25 cellular contexts compared by ENCODE assay signal in the genomic region with DNA sequence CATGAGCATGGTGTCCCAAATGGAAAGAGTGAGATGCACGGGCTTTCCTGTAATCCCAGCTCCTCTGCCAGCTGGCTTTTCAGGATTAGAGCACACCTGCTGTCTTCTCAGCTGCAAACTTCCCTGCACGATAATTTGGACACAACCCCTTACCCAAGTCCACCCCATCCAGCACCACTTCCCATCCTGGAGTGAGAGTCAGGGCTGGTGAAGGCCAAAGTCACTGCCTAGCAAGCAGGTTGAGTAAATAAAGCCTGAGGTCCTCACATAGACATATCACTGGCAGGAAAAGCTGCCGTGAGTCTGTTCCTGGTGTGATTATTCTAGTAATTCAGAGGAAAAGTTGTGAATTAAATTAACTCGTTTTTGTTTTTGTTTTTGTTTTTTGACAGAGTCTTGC.
DNase-seq lines count a peak whose midpoint lies in the region; ATAC-seq, FAIRE-seq and TF ChIP-seq lines count a peak whose summit lies in the region.
"Had no signal": no experiment of that assay in that cellular context is flagged by ENCODE, and none has a peak within 500 bp of the region (broad histone marks: within the 10 kb centered on the region; RNA-seq: fewer than 3 reads in every experiment).

No MANE protein-coding gene starts in this region.

- no peak overlapping the region for H3K27ac ChIP-seq in HepG2 (ENCODE audit: extremely low read length, insufficient read depth, low read length)
- H3K27ac ChIP-seq in right lobe of liver: no peak overlapping the region
- no peak overlapping the region for H3K27ac ChIP-seq in SJCRH30
- no peak overlapping the region for H3K27ac ChIP-seq in pancreas
- H3K27ac ChIP-seq: A549; BLaER1 treated with 17β-estradiol and CSF1 and Interleukin-3, amounts not matched to agents 10 nM and 100 nM had no signal

- ATAC-seq in HepG2: peak; percentile 65
- ATAC-seq in right lobe of liver: no peak
- peak; percentile 71 to 94 (median 88) for ATAC-seq in pancreas
- no peak for ATAC-seq in GM21825 (IDR thresholded peaks at IDR 0.05; ENCODE audit: unreplicated experiment)
- ATAC-seq in GM18519 (IDR thresholded peaks at IDR 0.05; ENCODE audit: low FRiP score, unreplicated experiment): no peak
- ATAC-seq: A549 had no signal

- TF ChIP-seq CTCF in HepG2 (CRISPR knock-in tag; IDR thresholded peaks at IDR 0.05) (no peak), right lobe of liver (IDR thresholded peaks at IDR 0.05) (no peak), pancreas (IDR thresholded peaks at IDR 0.05) (no peak)

- no peaks in the 10 kb centered on the region for H4K20me1 ChIP-seq in HepG2 (ENCODE audit: insufficient read depth, low read length)

- no peak for TF ChIP-seq POLR2A in HepG2 (IDR thresholded peaks at IDR 0.05; ENCODE audit: insufficient read depth in 1 of 2, low read depth in 2 of 2, low read length in 2 of 2)
- TF ChIP-seq POLR2A in right lobe of liver (IDR thresholded peaks at IDR 0.05): no peak

- no TSS peak for BruUV-seq in HepG2 (replicated peaks; lab: Mats Ljungman, UMichigan)

- no peak overlapping the region for H3K4me2 ChIP-seq in HepG2 (ENCODE audit: low read depth, low read length)
- H3K4me2 ChIP-seq: A549; BLaER1 treated with 17β-estradiol and CSF1 and Interleukin-3, amounts not matched to agents 10 nM and 100 nM had no signal

- no peak overlapping the region for H2AFZ ChIP-seq in HepG2 (ENCODE audit: low read length)

- H3K4me3 ChIP-seq in HepG2 (replicated peaks in 1 of 3; ENCODE audit: insufficient read depth in 1 of 3, low read depth in 2 of 3, low read length in 3 of 3) (no peak overlapping the region), right lobe of liver (no peak overlapping the region), SJCRH30 (no peak overlapping the region), pancreas (no peak overlapping the region)
- H3K4me3 ChIP-seq: A549; BLaER1 treated with 17β-estradiol and CSF1 and Interleukin-3, amounts not matched to agents 10 nM and 100 nM; HAP-1 had no signal

- no peaks in the 10 kb centered on the region for H3K9me3 ChIP-seq in HepG2 (ENCODE audit: low read length)
- no peaks in the 10 kb centered on the region for H3K9me3 ChIP-seq in right lobe of liver
- H3K9me3 ChIP-seq in SJCRH30 (replicated peaks): no peaks in the 10 kb centered on the region
- no peaks in the 10 kb centered on the region for H3K9me3 ChIP-seq in pancreas
- H3K9me3 ChIP-seq: A549, BE2C, HAP-1 had no signal

- H3K79me2 ChIP-seq in HepG2 (ENCODE audit: insufficient read depth, low read length): no peaks in the 10 kb centered on the region

- TF ChIP-seq EP300 in HepG2 (IDR thresholded peaks at IDR 0.05; ENCODE audit: low read depth in 2 of 2, low read length in 2 of 2): no peak
- no peak for TF ChIP-seq EP300 in HepG2 (CRISPR knock-in tag; IDR thresholded peaks at IDR 0.05; ENCODE audit: borderline replicate concordance)

- FAIRE-seq in HepG2 (lab: Jason Lieb, UNC) (no peak), pancreas (lab: Jason Lieb, UNC) (no peak)
- FAIRE-seq: A549, GM12891, GM18507, H54 had no signal

- DNase-seq in HepG2 (ENCODE audit: low spot score) (peak; percentile 34), right lobe of liver (no peak), NCI-H524 (lab: John Stamatoyannopoulos, UW) (peak; percentile 55 to 77), SJCRH30 (peak; percentile 3 to 39), pancreas (peak in 4 of 6 donors; percentile 19 to 65 (median 22)), NCI-H2107 (lab: John Stamatoyannopoulos, UW) (no peak)
- DNase-seq: 8988T; ACHN; AML-193; BE2C; CD4-positive, alpha-beta T cell; CD8-positive, alpha-beta memory T cell; DMS53; DMS79 treated with DMSO at 0.1 percent for 48 hours; GF-D8; GOT3; HFFc6 had no signal

- no peak for TF ChIP-seq RAD21 in HepG2 (CRISPR knock-in tag; IDR thresholded peaks at IDR 0.05)

- CTCF ChIA-PET in HepG2 (lab: Yijun Ruan, JAX; ENCODE audit: low intra/inter-chr PET ratio, low total read pairs): no interaction called here

- H3K36me3 ChIP-seq in HepG2 (replicated peaks in 1 of 2; ENCODE audit: control insufficient read depth in 1 of 2, insufficient read depth in 2 of 2, low read length in 2 of 2): no peaks in the 10 kb centered on the region
- H3K36me3 ChIP-seq in right lobe of liver: no peaks in the 10 kb centered on the region
- no peaks in the 10 kb centered on the region for H3K36me3 ChIP-seq in SJCRH30
- no peaks in the 10 kb centered on the region for H3K36me3 ChIP-seq in pancreas
- H3K36me3 ChIP-seq: BE2C; BLaER1 treated with 17β-estradiol and CSF1 and Interleukin-3, amounts not matched to agents 10 nM and 100 nM; HAP-1 had no signal

- H3K27me3 ChIP-seq in HepG2 (ENCODE audit: control insufficient read depth in 1 of 2, insufficient read depth in 2 of 2, low read length in 2 of 2): no peaks in the 10 kb centered on the region
- no peaks in the 10 kb centered on the region for H3K27me3 ChIP-seq in right lobe of liver
- H3K27me3 ChIP-seq in SJCRH30: no peaks in the 10 kb centered on the region
- peaks cover 0 to 27% (median 0%) of the 10 kb centered on the region in 4 donors for H3K27me3 ChIP-seq in pancreas
- H3K27me3 ChIP-seq: BE2C had no signal

- intact Hi-C loops in HepG2 (cut with micrococcal nuclease; ENCODE audit: unreplicated experiment): no loop called here
- intact Hi-C loops in right lobe of liver (cut with DNase I): no loop called here
- intact Hi-C loops in pancreas (cut with DNase I): no loop called here

- WGBS in HepG2 (ENCODE audit: low lambda C conversion rate): 33% methylated on average over 4 of the region's 4 CpGs
- WGBS in right lobe of liver (ENCODE audit: insufficient coverage, low coverage, low lambda C conversion rate, missing lambda C conversion rate): 24% methylated on average over 3 of the region's 4 CpGs
- 28 to 37% methylated on average over 4 of the region's 4 CpGs for WGBS in pancreas, 2 donors

- peaks cover 36% of the 10 kb centered on the region for H3K4me1 ChIP-seq in HepG2 (ENCODE audit: insufficient read depth, low read length)
- no peaks in the 10 kb centered on the region for H3K4me1 ChIP-seq in right lobe of liver
- H3K4me1 ChIP-seq in SJCRH30: no peaks in the 10 kb centered on the region
- no peaks in the 10 kb centered on the region for H3K4me1 ChIP-seq in pancreas
- H3K4me1 ChIP-seq: A549; BE2C; BLaER1 treated with 17β-estradiol and CSF1 and Interleukin-3, amounts not matched to agents 10 nM and 100 nM; HAP-1 had no signal

- POLR2A ChIA-PET in HepG2 (lab: Yijun Ruan, JAX): interaction anchor here (1.8 to 2.3 kb wide), 5 partner anchors 12 to 122 kb away, joined by 4 to 9 read pairs (median 7); partner anchors contain the start of gene MBNL3

- in situ Hi-C loops in HepG2 (cut with HindIII; ENCODE audit: extremely low pct_ligation_motif_present, low pct_unique_long_range_greater_than_20kb): loop anchor here (10.0 kb wide), 1 partner anchor 198 kb away; no protein-coding TSS in a partner anchor

- no peak overlapping the region for H3K9ac ChIP-seq in HepG2 (ENCODE audit: insufficient read depth, low read depth, low read length)
- H3K9ac ChIP-seq: BLaER1 treated with 17β-estradiol and CSF1 and Interleukin-3, amounts not matched to agents 10 nM and 100 nM had no signal

TF ChIP-seq in HepG2, 621 proteins besides CTCF, POLR2A, EP300 and RAD21 (continues in another document):
- TF ChIP-seq ZNF275 (CRISPR knock-in tag; IDR thresholded peaks at IDR 0.05; ENCODE audit: borderline replicate concordance): no peak
- 0 out of 2 replicates have a peak, but pooled peaks have one; percentile 9 for TF ChIP-seq HNF4A (CRISPR knock-in tag; IDR thresholded peaks at IDR 0.05)

Comparison
In these comparisons a context has a peak if more than half of its experiments do, and no peak if none do; other contexts are left out.
1. ATAC-seq: peak in HepG2 (single experiment) and pancreas (4 of 4); none in right lobe of liver (0 of 4), GM21825 (single experiment) and GM18519 (single experiment).
2. DNase-seq: peak in HepG2 (single experiment), NCI-H524 (2 of 2), SJCRH30 (2 of 2) and pancreas (4 of 6); none in right lobe of liver (0 of 3) and NCI-H2107 (single experiment).